ENCODE assay signal across 30 cellular contexts in genomic region chrX:148282504-148282903, GRCh38.
DNase-seq lines count a peak whose midpoint lies in the region; ATAC-seq, FAIRE-seq and TF ChIP-seq lines count a peak whose summit lies in the region.
"Had no signal": no experiment of that assay in that cellular context is flagged by ENCODE, and none has a peak within 500 bp of the region (broad histone marks: within the 10 kb centered on the region; RNA-seq: fewer than 3 reads in every experiment).

No MANE protein-coding gene starts in this region.

- peaks cover 40% of the 10 kb centered on the region for H3K4me1 Mint-ChIP-seq in activated T-cell treated with anti-CD3 and anti-CD28 coated beads, Interleukin-2, amount 50 U/mL, for 72 hours (ENCODE audit: low read depth)
- H3K4me1 Mint-ChIP-seq in activated naive CD8-positive, alpha-beta T cell treated with anti-CD3 and anti-CD28 coated beads, Interleukin-2, amount 10 ng/mL, durations not matched to agents 7 days and 5 days: peaks cover 22% of the 10 kb centered on the region
- H3K4me1 Mint-ChIP-seq in stimulated activated naive CD8-positive, alpha-beta T cell treated with anti-CD3 and anti-CD28 coated beads, Interleukin-15, Interleukin-2, amounts not matched to agents 100 ng/mL and 50 ng/mL, for 24 hours (ENCODE audit: low read depth): peaks cover 32% of the 10 kb centered on the region

- no peaks in the 10 kb centered on the region for H3K9me3 ChIP-seq in A673 (ENCODE audit: low read depth, low read length, poor library complexity, severe bottlenecking)
- H3K9me3 ChIP-seq: gastroesophageal sphincter, right atrium auricular region, SK-N-SH had no signal

- CTCF ChIA-PET in A673 (lab: Charles Lee): no interaction called here

- no peak for TF ChIP-seq CTCF in A673 (conservative IDR thresholded peaks at IDR 0.05; ENCODE audit: low read depth, low read length)

- H3K4me3 Mint-ChIP-seq in activated T-cell treated with anti-CD3 and anti-CD28 coated beads, Interleukin-2, amount 50 U/mL, for 72 hours: no peak overlapping the region
- peak overlapping the region; percentile 37 for H3K4me3 Mint-ChIP-seq in activated naive CD8-positive, alpha-beta T cell treated with anti-CD3 and anti-CD28 coated beads, Interleukin-2, amount 10 ng/mL, durations not matched to agents 7 days and 5 days
- no peak overlapping the region for H3K4me3 Mint-ChIP-seq in stimulated activated naive CD8-positive, alpha-beta T cell treated with anti-CD3 and anti-CD28 coated beads, Interleukin-15, Interleukin-2, amounts not matched to agents 100 ng/mL and 50 ng/mL, for 24 hours
- H3K4me3 Mint-ChIP-seq: activated CD4-positive, alpha-beta memory T cell treated with anti-CD3 and anti-CD28 coated beads for 36 hours; CD14-positive monocyte; dendritic cell treated with granulocyte-macrophage colony-stimulating factor and Interleukin-4, amounts not matched to agents 40 ng/mL and 50 ng/mL, for 4 days; endodermal cell; type B pancreatic cell had no signal

- no TSS peak for BruUV-seq in A673 (replicated peaks; lab: Mats Ljungman, UMichigan)

- no peaks in the 10 kb centered on the region for H3K36me3 ChIP-seq in A673 (ENCODE audit: insufficient read depth, low read length, poor library complexity, severe bottlenecking)
- H3K36me3 ChIP-seq: gastroesophageal sphincter, right atrium auricular region had no signal

- H3K36me3 Mint-ChIP-seq in activated T-cell treated with anti-CD3 and anti-CD28 coated beads, Interleukin-2, amount 50 U/mL, for 72 hours (ENCODE audit: insufficient read depth in 2 of 2): peaks cover 0 to 4% of the 10 kb centered on the region in 2 donors
- peaks cover 7% of the 10 kb centered on the region for H3K36me3 Mint-ChIP-seq in activated naive CD8-positive, alpha-beta T cell treated with anti-CD3 and anti-CD28 coated beads, Interleukin-2, amount 10 ng/mL, durations not matched to agents 7 days and 5 days
- H3K36me3 Mint-ChIP-seq in stimulated activated naive CD8-positive, alpha-beta T cell treated with anti-CD3 and anti-CD28 coated beads, Interleukin-15, Interleukin-2, amounts not matched to agents 100 ng/mL and 50 ng/mL, for 24 hours (ENCODE audit: low read depth): no peaks in the 10 kb centered on the region
- H3K36me3 Mint-ChIP-seq: activated CD4-positive, alpha-beta memory T cell treated with anti-CD3 and anti-CD28 coated beads for 36 hours; CD14-positive monocyte; type B pancreatic cell had no signal

- peaks cover 0 to 2% of the 10 kb centered on the region in 2 donors for H3K9me3 Mint-ChIP-seq in activated T-cell treated with anti-CD3 and anti-CD28 coated beads, Interleukin-2, amount 50 U/mL, for 72 hours
- peaks cover 2% of the 10 kb centered on the region for H3K9me3 Mint-ChIP-seq in activated naive CD8-positive, alpha-beta T cell treated with anti-CD3 and anti-CD28 coated beads, Interleukin-2, amount 10 ng/mL, durations not matched to agents 7 days and 5 days
- H3K9me3 Mint-ChIP-seq in stimulated activated naive CD8-positive, alpha-beta T cell treated with anti-CD3 and anti-CD28 coated beads, Interleukin-15, Interleukin-2, amounts not matched to agents 100 ng/mL and 50 ng/mL, for 24 hours: peaks cover 5% of the 10 kb centered on the region
- H3K9me3 Mint-ChIP-seq: dendritic cell treated with granulocyte-macrophage colony-stimulating factor and Interleukin-4, amounts not matched to agents 40 ng/mL and 50 ng/mL, for 4 days; type B pancreatic cell had no signal

- no peaks in the 10 kb centered on the region for H3K27me3 Mint-ChIP-seq in activated T-cell treated with anti-CD3 and anti-CD28 coated beads, Interleukin-2, amount 50 U/mL, for 72 hours (ENCODE audit: low read depth)
- H3K27me3 Mint-ChIP-seq in activated naive CD8-positive, alpha-beta T cell treated with anti-CD3 and anti-CD28 coated beads, Interleukin-2, amount 10 ng/mL, durations not matched to agents 7 days and 5 days: no peaks in the 10 kb centered on the region
- no peaks in the 10 kb centered on the region for H3K27me3 Mint-ChIP-seq in stimulated activated naive CD8-positive, alpha-beta T cell treated with anti-CD3 and anti-CD28 coated beads, Interleukin-15, Interleukin-2, amounts not matched to agents 100 ng/mL and 50 ng/mL, for 24 hours
- H3K27me3 Mint-ChIP-seq: activated CD4-positive, alpha-beta memory T cell treated with anti-CD3 and anti-CD28 coated beads for 36 hours; dendritic cell treated with granulocyte-macrophage colony-stimulating factor and Interleukin-4, amounts not matched to agents 40 ng/mL and 50 ng/mL, for 4 days; type B pancreatic cell had no signal

- no peak for DNase-seq in activated T-cell treated with anti-CD3 and anti-CD28 coated beads, Interleukin-2, amount 50 U/mL, for 72 hours
- no peak for DNase-seq in activated T-cell treated with anti-CD3 and anti-CD28 coated beads for 4 hours
- DNase-seq in OCI-M1 (lab: John Stamatoyannopoulos, UW): peak; percentile 1
- DNase-seq in activated naive CD8-positive, alpha-beta T cell treated with anti-CD3 and anti-CD28 coated beads, Interleukin-2, amount 10 ng/mL, durations not matched to agents 7 days and 5 days: no peak
- DNase-seq in DMS 273 treated with DMSO at 0.1 percent for 48 hours (lab: John Stamatoyannopoulos, UW): no peak
- no peak for DNase-seq in A673 (ENCODE audit: low spot score)
- no peak for DNase-seq in HTR-8/SVneo (ENCODE audit: insufficient read length, low spot score)
- DNase-seq: activated CD4-positive, alpha-beta memory T cell treated with anti-CD3 and anti-CD28 coated beads for 36 hours; central memory CD4-positive, alpha-beta T cell; EL; endodermal cell; hippocampal formation; left cardiac atrium; NCI-H146; NCI-H446 treated with DMSO at 0.1 percent for 48 hours; NCI-H82; SK-N-SH; stimulated activated CD4-positive, alpha-beta T cell treated with anti-CD3 and anti-CD28 coated beads, Interleukin-2, amount 100 ng/mL, for 24 hours had no signal

- intact Hi-C loops in A673 (cut with micrococcal nuclease; ENCODE audit: unreplicated experiment): no loop called here

- H3K27me3 ChIP-seq in A673 (replicated peaks; ENCODE audit: insufficient read depth, low read depth, low read length, poor library complexity): no peaks in the 10 kb centered on the region
- H3K27me3 ChIP-seq: gastroesophageal sphincter, right atrium auricular region had no signal

- peak; percentile 73 for ATAC-seq in activated T-cell treated with anti-CD3 and anti-CD28 coated beads, Interleukin-2, amount 50 U/mL, for 72 hours (replicated peaks in 1 of 2)
- ATAC-seq in activated naive CD8-positive, alpha-beta T cell treated with anti-CD3 and anti-CD28 coated beads, Interleukin-2, amount 10 ng/mL, durations not matched to agents 7 days and 5 days (ENCODE audit: low read depth): peak; percentile 30
- ATAC-seq: gastroesophageal sphincter, left cardiac atrium had no signal

- no peaks in the 10 kb centered on the region for H3K4me1 ChIP-seq in A673 (ENCODE audit: insufficient read depth, low read length, poor library complexity, severe bottlenecking)
- H3K4me1 ChIP-seq: gastroesophageal sphincter, parathyroid adenoma, right atrium auricular region had no signal

- H3K27ac ChIP-seq in A673 (ENCODE audit: low read depth, low read length, poor library complexity, severe bottlenecking): no peak overlapping the region
- H3K27ac ChIP-seq: gastroesophageal sphincter, KMS-11, parathyroid adenoma, right atrium auricular region, VCaP had no signal

- POLR2A ChIA-PET in activated naive CD8-positive, alpha-beta T cell treated with anti-CD3 and anti-CD28 coated beads, Interleukin-2, amount 10 ng/mL, durations not matched to agents 7 days and 5 days (lab: Charles Lee): no interaction called here
- POLR2A ChIA-PET in A673 (lab: Charles Lee; ENCODE audit: low non-redundant PET): no interaction called here

- H3K4me3 ChIP-seq in A673 (ENCODE audit: low read depth, low read length, poor library complexity, severe bottlenecking): no peak overlapping the region
- H3K4me3 ChIP-seq: gastroesophageal sphincter, right atrium auricular region, smooth muscle cell had no signal

- H3K27ac Mint-ChIP-seq in activated T-cell treated with anti-CD3 and anti-CD28 coated beads, Interleukin-2, amount 50 U/mL, for 72 hours: no peak overlapping the region
- H3K27ac Mint-ChIP-seq in activated naive CD8-positive, alpha-beta T cell treated with anti-CD3 and anti-CD28 coated beads, Interleukin-2, amount 10 ng/mL, durations not matched to agents 7 days and 5 days: peak overlapping the region; percentile 51
- H3K27ac Mint-ChIP-seq in stimulated activated naive CD8-positive, alpha-beta T cell treated with anti-CD3 and anti-CD28 coated beads, Interleukin-15, Interleukin-2, amounts not matched to agents 100 ng/mL and 50 ng/mL, for 24 hours: peak overlapping the region; percentile 93
- H3K27ac Mint-ChIP-seq: dendritic cell treated with granulocyte-macrophage colony-stimulating factor and Interleukin-4, amounts not matched to agents 40 ng/mL and 50 ng/mL, for 4 days; endodermal cell; type B pancreatic cell had no signal

- FAIRE-seq in HTR-8/SVneo (lab: Jason Lieb, UNC): no peak
- FAIRE-seq: D721Med, GM12892 had no signal
